14 cellular contexts compared by ENCODE assay signal in genomic region chr17:235831-236640, GRCh38. TPM values are rescaled to one million over a fixed set of nuclear protein-coding genes. Genes with fewer than 3 reads are reported as not detected.
"Had no signal": no experiment of that assay in that cellular context is flagged by ENCODE, and none has a peak within 500 bp of the region (broad histone marks: within the 10 kb centered on the region; RNA-seq: fewer than 3 reads in every experiment).

No MANE protein-coding gene starts in this region.

- H3K27ac ChIP-seq: hepatocyte, SK-N-MC, tibial artery, WERI-Rb-1 had no signal

- H3K27me3 ChIP-seq: gastroesophageal sphincter, hepatocyte had no signal

- H3K9me3 ChIP-seq: gastroesophageal sphincter, tibial artery had no signal

- H3K4me1 ChIP-seq: gastroesophageal sphincter, tibial artery had no signal

- H3K36me3 ChIP-seq: gastroesophageal sphincter, tibial artery, WERI-Rb-1 had no signal

- H3K4me2 ChIP-seq: hepatocyte, smooth muscle cell had no signal

- DNase-seq: activated CD4-positive, alpha-beta T cell treated with anti-CD3 and anti-CD28 coated beads, Interleukin-2, amount 10 ng/mL, durations not matched to agents 24 days and 14 days; activated naive CD4-positive, alpha-beta T cell treated with anti-CD3 and anti-CD28 coated beads for 36 hours; central memory CD4-positive, alpha-beta T cell; effector memory CD4-positive, alpha-beta T cell; T-helper 1 cell had no signal

- ATAC-seq: activated T-helper 17 cell treated with anti-CD3 and anti-CD28 coated beads, Interleukin-2, amount 50 U/mL, for 72 hours; gastroesophageal sphincter; stimulated activated effector memory CD8-positive, alpha-beta T cell treated with anti-CD3 and anti-CD28 coated beads, Interleukin-12 subunit alpha, Interleukin-12 subunit beta, amount 100 ng/mL, for 72 hours had no signal

- H3K4me3 ChIP-seq: gastroesophageal sphincter, hepatocyte, SK-N-MC, smooth muscle cell, tibial artery had no signal

RNA-seq across cellular contexts. Expression of gene DOC2B, which starts 54.6 kb away (rescaled TPM):
- total RNA-seq: osteocyte had no signal
